8 cellular contexts compared by ENCODE assay signal in the genomic region with DNA sequence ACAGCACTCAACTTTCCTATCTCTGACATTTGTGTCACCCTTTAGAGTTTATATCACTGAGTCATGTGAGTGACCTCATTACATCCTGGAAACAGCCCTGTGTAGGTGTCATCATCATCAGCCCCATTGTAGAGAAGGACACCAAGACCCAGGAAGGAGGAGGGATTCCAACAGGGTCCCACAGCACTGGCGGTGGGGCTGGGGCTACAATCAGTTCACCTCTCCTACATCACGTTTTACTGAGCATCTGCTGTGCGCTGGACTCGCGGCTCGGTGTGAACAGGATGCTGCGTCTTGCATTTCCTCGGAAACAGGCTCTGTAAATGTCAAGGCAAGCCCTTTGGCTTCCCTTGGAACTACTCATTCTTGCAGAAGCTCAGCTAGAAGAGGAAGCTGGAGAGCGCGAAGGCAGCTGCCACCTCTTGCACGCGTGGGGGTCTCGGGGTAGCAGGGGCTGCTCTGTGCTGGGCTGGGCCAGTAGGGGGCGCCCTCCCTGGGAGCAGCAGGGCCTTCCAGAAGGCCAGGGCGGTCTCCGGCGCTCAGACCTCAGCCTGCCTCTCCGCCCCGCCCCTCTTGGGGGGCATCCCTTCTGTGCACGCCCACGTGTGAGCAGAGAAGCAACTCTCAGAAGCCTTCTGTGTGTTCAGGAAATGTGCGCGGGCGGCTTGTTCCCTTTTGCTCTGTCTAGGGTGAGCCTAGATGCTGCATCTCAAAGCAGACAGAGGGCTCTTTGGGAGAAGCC. TPM values are rescaled to one million over a fixed set of nuclear protein-coding genes. Genes with fewer than 3 reads are reported as not detected.
A peak's percentile ranks its signal among the peaks of the same experiment; 100 is the strongest.
DNase-seq lines count a peak whose midpoint lies in the region; ATAC-seq and TF ChIP-seq lines count a peak whose summit lies in the region.

No MANE protein-coding gene starts in this region.

- no peak overlapping the region for H3K4me3 ChIP-seq in LNCaP clone FGC (ENCODE audit: low read depth, low read length)
- H3K4me3 ChIP-seq in fibroblast of villous mesenchyme (ENCODE audit: low read depth, low read length) = no peak overlapping the region

- ATAC-seq in GM21723 (IDR thresholded peaks at IDR 0.05; ENCODE audit: unreplicated experiment) = peak; percentile 71

- TF ChIP-seq CTCF in LNCaP clone FGC (IDR thresholded peaks at IDR 0.05; ENCODE audit: control insufficient read depth, extremely low read depth, insufficient read depth) = peak; percentile 25; the same call in 1 of the 2 replicates
- peak; percentile 41 for TF ChIP-seq CTCF in fibroblast of villous mesenchyme (IDR thresholded peaks at IDR 0.05; ENCODE audit: insufficient read depth, low read depth, low read length)

- DNase-seq in ELF-1 (ENCODE audit: low read depth, low spot score) (peak; percentile 52), LNCaP clone FGC (ENCODE audit: low read depth) (no peak), activated T-cell treated with anti-CD3 and anti-CD28 coated beads for 1 hour (ENCODE audit: low read depth) (peak; percentile 18), fibroblast of villous mesenchyme (ENCODE audit: low read depth) (no peak), NCI-H2029 (lab: John Stamatoyannopoulos, UW) (no peak), NCI-H1436 (lab: John Stamatoyannopoulos, UW) (no peak)
- DNase-seq in stimulated activated CD4-positive, alpha-beta T cell treated with anti-CD3 and anti-CD28 coated beads, TNF-alpha, amount 100 ng/mL, for 4 hours (ENCODE audit: low read depth in 3 of 3) = peak; percentile 23 to 42 (median 36)

RNA-seq across cellular contexts. Expression of a gene that starts 29.0 kb away (rescaled TPM):
- total RNA-seq in fibroblast of villous mesenchyme = not detected in 2 replicates

Comparison
In these comparisons a context has a peak if more than half of its experiments do, and no peak if none do; other contexts are left out.
1. DNase-seq: peak in ELF-1 (single experiment), activated T-cell treated with anti-CD3 and anti-CD28 coated beads for 1 hour (single experiment) and stimulated activated CD4-positive, alpha-beta T cell treated with anti-CD3 and anti-CD28 coated beads, TNF-alpha, amount 100 ng/mL, for 4 hours (3 of 3); none in LNCaP clone FGC (single experiment), fibroblast of villous mesenchyme (single experiment), NCI-H2029 (single experiment) and NCI-H1436 (single experiment).